21 cellular contexts compared by ENCODE assay signal in genomic region chr10:3901370-3901769, GRCh38.
A peak's percentile ranks its signal among the peaks of the same experiment; 100 is the strongest.
DNase-seq lines count a peak whose midpoint lies in the region; ATAC-seq, FAIRE-seq and TF ChIP-seq lines count a peak whose summit lies in the region.
"Had no signal": no experiment of that assay in that cellular context is flagged by ENCODE, and none has a peak within 500 bp of the region (broad histone marks: within the 10 kb centered on the region; RNA-seq: fewer than 3 reads in every experiment).

No MANE protein-coding gene starts in this region.

- H3K27me3 Mint-ChIP-seq in activated CD8-positive, alpha-beta T cell treated with anti-CD3 and anti-CD28 coated beads for 36 hours: no peaks in the 10 kb centered on the region
- no peaks in the 10 kb centered on the region for H3K27me3 Mint-ChIP-seq in activated CD8-positive, alpha-beta T cell treated with anti-CD3 and anti-CD28 coated beads, Interleukin-2, amount 10 ng/mL, durations not matched to agents 7 days and 5 days (ENCODE audit: low read depth)
- no peaks in the 10 kb centered on the region for H3K27me3 Mint-ChIP-seq in activated T-helper 17 cell treated with anti-CD3 and anti-CD28 coated beads, Interleukin-2, amount 50 U/mL, for 72 hours
- H3K27me3 Mint-ChIP-seq in memory B cell: no peaks in the 10 kb centered on the region

- no peaks in the 10 kb centered on the region for H3K36me3 ChIP-seq in H7 (replicated peaks; ENCODE audit: control insufficient read depth, insufficient read depth, low read length)
- H3K36me3 ChIP-seq: cardiac muscle cell, HAP-1, pancreas had no signal

- H3K4me1 Mint-ChIP-seq in activated CD8-positive, alpha-beta T cell treated with anti-CD3 and anti-CD28 coated beads for 36 hours (ENCODE audit: low read depth): peaks cover 23% of the 10 kb centered on the region
- peaks cover 22% of the 10 kb centered on the region for H3K4me1 Mint-ChIP-seq in activated CD8-positive, alpha-beta T cell treated with anti-CD3 and anti-CD28 coated beads, Interleukin-2, amount 10 ng/mL, durations not matched to agents 7 days and 5 days (ENCODE audit: low read depth)
- H3K4me1 Mint-ChIP-seq in activated T-helper 17 cell treated with anti-CD3 and anti-CD28 coated beads, Interleukin-2, amount 50 U/mL, for 72 hours: peaks cover 36% of the 10 kb centered on the region
- peaks cover 32% of the 10 kb centered on the region for H3K4me1 Mint-ChIP-seq in memory B cell
- H3K4me1 Mint-ChIP-seq: nephron progenitor cell had no signal

- intact Hi-C loops in activated CD8-positive, alpha-beta T cell treated with anti-CD3 and anti-CD28 coated beads for 36 hours (cut with micrococcal nuclease): no loop called here

- ATAC-seq in activated CD8-positive, alpha-beta T cell treated with anti-CD3 and anti-CD28 coated beads for 36 hours: no peak
- ATAC-seq in activated CD8-positive, alpha-beta T cell treated with anti-CD3 and anti-CD28 coated beads, Interleukin-2, amount 10 ng/mL, durations not matched to agents 7 days and 5 days: no peak
- ATAC-seq in activated T-helper 17 cell treated with anti-CD3 and anti-CD28 coated beads, Interleukin-2, amount 50 U/mL, for 72 hours (replicated peaks): peak; percentile 56
- ATAC-seq in memory B cell (ENCODE audit: low read depth) (no peak), HG02678 (IDR thresholded peaks at IDR 0.05; ENCODE audit: unreplicated experiment) (no peak)
- ATAC-seq: right cardiac atrium had no signal

- POLR2A ChIA-PET in activated CD8-positive, alpha-beta T cell treated with anti-CD3 and anti-CD28 coated beads for 36 hours (lab: Charles Lee): interaction anchor here (0.7 kb wide), 1 partner anchor 120 kb away, joined by 3 read pairs; no protein-coding TSS in a partner anchor
- POLR2A ChIA-PET in activated CD8-positive, alpha-beta T cell treated with anti-CD3 and anti-CD28 coated beads, Interleukin-2, amount 10 ng/mL, durations not matched to agents 7 days and 5 days (lab: Charles Lee): interaction anchor here (3.0 kb wide), 1 partner anchor 116 kb away, joined by 16 read pairs; the partner anchor contains the start of gene KLF6

- no peaks in the 10 kb centered on the region for H3K36me3 Mint-ChIP-seq in activated CD8-positive, alpha-beta T cell treated with anti-CD3 and anti-CD28 coated beads for 36 hours (ENCODE audit: low read depth)
- H3K36me3 Mint-ChIP-seq in activated CD8-positive, alpha-beta T cell treated with anti-CD3 and anti-CD28 coated beads, Interleukin-2, amount 10 ng/mL, durations not matched to agents 7 days and 5 days (ENCODE audit: low read depth): no peaks in the 10 kb centered on the region
- H3K36me3 Mint-ChIP-seq in activated T-helper 17 cell treated with anti-CD3 and anti-CD28 coated beads, Interleukin-2, amount 50 U/mL, for 72 hours (ENCODE audit: low read depth): no peaks in the 10 kb centered on the region
- H3K36me3 Mint-ChIP-seq in memory B cell: peaks cover 6% of the 10 kb centered on the region
- H3K36me3 Mint-ChIP-seq: CD14-positive monocyte had no signal

- DNase-seq in activated CD8-positive, alpha-beta T cell treated with anti-CD3 and anti-CD28 coated beads for 36 hours: no peak
- DNase-seq in activated CD8-positive, alpha-beta T cell treated with anti-CD3 and anti-CD28 coated beads, Interleukin-2, amount 10 ng/mL, durations not matched to agents 7 days and 5 days: no peak
- DNase-seq in GM12891 (ENCODE audit: insufficient read length, low spot score): no peak
- DNase-seq in memory B cell (ENCODE audit: low spot score in 2 of 2): no peak
- DNase-seq in H7: no peak
- DNase-seq in OCI-M1 (lab: John Stamatoyannopoulos, UW): no peak
- DNase-seq: activated gamma-delta T cell, amygdala, dermis blood vessel endothelial cell, DMS 273 treated with DMSO at 0.1 percent for 48 hours, KBM-7, NCI-H1436 treated with DMSO at 0.1 percent for 48 hours, NCI-H524 treated with DMSO at 0.1 percent for 48 hours, nephron progenitor cell, pancreas, right cardiac atrium had no signal

- TF ChIP-seq CTCF in activated CD8-positive, alpha-beta T cell treated with anti-CD3 and anti-CD28 coated beads for 36 hours (IDR thresholded peaks at IDR 0.05): no peak

- FAIRE-seq in GM12891 (lab: Jason Lieb, UNC): peak; percentile 23
- FAIRE-seq: pancreas had no signal

- H3K9me3 Mint-ChIP-seq in activated CD8-positive, alpha-beta T cell treated with anti-CD3 and anti-CD28 coated beads for 36 hours: peaks cover 2% of the 10 kb centered on the region
- peaks cover 9% of the 10 kb centered on the region for H3K9me3 Mint-ChIP-seq in activated CD8-positive, alpha-beta T cell treated with anti-CD3 and anti-CD28 coated beads, Interleukin-2, amount 10 ng/mL, durations not matched to agents 7 days and 5 days (ENCODE audit: insufficient read depth)
- H3K9me3 Mint-ChIP-seq in activated T-helper 17 cell treated with anti-CD3 and anti-CD28 coated beads, Interleukin-2, amount 50 U/mL, for 72 hours: no peaks in the 10 kb centered on the region
- peaks cover 2% of the 10 kb centered on the region for H3K9me3 Mint-ChIP-seq in memory B cell

- H3K27me3 ChIP-seq in H7 (ENCODE audit: control insufficient read depth, insufficient read depth, low read length): no peaks in the 10 kb centered on the region
- H3K27me3 ChIP-seq: cardiac muscle cell, pancreas had no signal

- H3K4me3 Mint-ChIP-seq in activated CD8-positive, alpha-beta T cell treated with anti-CD3 and anti-CD28 coated beads for 36 hours: no peak overlapping the region
- no peak overlapping the region for H3K4me3 Mint-ChIP-seq in activated CD8-positive, alpha-beta T cell treated with anti-CD3 and anti-CD28 coated beads, Interleukin-2, amount 10 ng/mL, durations not matched to agents 7 days and 5 days
- H3K4me3 Mint-ChIP-seq in activated T-helper 17 cell treated with anti-CD3 and anti-CD28 coated beads, Interleukin-2, amount 50 U/mL, for 72 hours: peak overlapping the region; percentile 59
- no peak overlapping the region for H3K4me3 Mint-ChIP-seq in memory B cell
- H3K4me3 Mint-ChIP-seq: CD14-positive monocyte, nephron progenitor cell had no signal

- no peak overlapping the region for H3K4me3 ChIP-seq in H7 (ENCODE audit: insufficient read depth, low read depth, low read length)
- H3K4me3 ChIP-seq: cardiac muscle cell, HAP-1, pancreas had no signal

- no peak for TF ChIP-seq POLR2A in GM12891 (IDR thresholded peaks at IDR 0.05; ENCODE audit: low read depth, low read length)

- CTCF ChIA-PET in activated CD8-positive, alpha-beta T cell treated with anti-CD3 and anti-CD28 coated beads for 36 hours (lab: Charles Lee): no interaction called here
- CTCF ChIA-PET in activated CD8-positive, alpha-beta T cell treated with anti-CD3 and anti-CD28 coated beads, Interleukin-2, amount 10 ng/mL, durations not matched to agents 7 days and 5 days (lab: Charles Lee): interaction anchor here (0.6 kb wide), 1 partner anchor 11 kb away, joined by 3 read pairs; no protein-coding TSS in a partner anchor

- peak overlapping the region; percentile 86 for H3K27ac Mint-ChIP-seq in activated CD8-positive, alpha-beta T cell treated with anti-CD3 and anti-CD28 coated beads for 36 hours
- no peak overlapping the region for H3K27ac Mint-ChIP-seq in activated CD8-positive, alpha-beta T cell treated with anti-CD3 and anti-CD28 coated beads, Interleukin-2, amount 10 ng/mL, durations not matched to agents 7 days and 5 days
- peak overlapping the region; percentile 90 for H3K27ac Mint-ChIP-seq in activated T-helper 17 cell treated with anti-CD3 and anti-CD28 coated beads, Interleukin-2, amount 50 U/mL, for 72 hours
- peak overlapping the region; percentile 93 for H3K27ac Mint-ChIP-seq in memory B cell
- H3K27ac Mint-ChIP-seq: nephron progenitor cell had no signal

TF ChIP-seq in GM12891, 5 proteins besides CTCF, POLR2A, EP300 and RAD21:
- no peak for TF ChIP-seq SPI1 (IDR thresholded peaks at IDR 0.05; ENCODE audit: low read depth, low read length)
- TF ChIP-seq TAF1 (IDR thresholded peaks at IDR 0.05; ENCODE audit: low read depth, low read length): no peak
- TF ChIP-seq POLR2AphosphoS5 (IDR thresholded peaks at IDR 0.05; ENCODE audit: low read depth, low read length): no peak
- no peak for TF ChIP-seq PAX5 (IDR thresholded peaks at IDR 0.05; ENCODE audit: insufficient read depth, low read length, severe bottlenecking)
- no peak for TF ChIP-seq POU2F2 (IDR thresholded peaks at IDR 0.05; ENCODE audit: low read depth, low read length)
TF ChIP-seq in GM12891: peak in this region for 0.
